1 cellular context compared by ENCODE assay signal in genomic region chr2:27263287-27264252, GRCh38.
TF ChIP-seq lines count a peak whose summit lies in the region.

No MANE protein-coding gene starts in this region.

TF ChIP-seq in K562, 482 proteins besides CTCF, POLR2A, EP300 and RAD21:
- 0 out of 2 replicates have a peak, but pooled peaks have one; percentile 13 for TF ChIP-seq SP1 (CRISPR knock-in tag; IDR thresholded peaks at IDR 0.05)
- no peak for TF ChIP-seq RBM25 (IDR thresholded peaks at IDR 0.05; ENCODE audit: low read depth, low read length, severe bottlenecking)
- TF ChIP-seq STAG1 (CRISPR knock-in tag; IDR thresholded peaks at IDR 0.05; ENCODE audit: borderline replicate concordance), result 0 out of 2 replicates have a peak, but pooled peaks have one; percentile 8
- TF ChIP-seq REST (CRISPR knock-in tag; IDR thresholded peaks at IDR 0.05; ENCODE audit: low read depth), result no peak
- TF ChIP-seq SMC3 (conservative IDR thresholded peaks at IDR 0.05; ENCODE audit: insufficient read depth, low read depth, low read length), result no peak
- TF ChIP-seq TFAP4 (CRISPR knock-in tag; IDR thresholded peaks at IDR 0.05; ENCODE audit: borderline replicate concordance), result peak; percentile 25; the same call in 1 of the 2 replicates
- TF ChIP-seq TCF7 (IDR thresholded peaks at IDR 0.05; ENCODE audit: borderline replicate concordance), result no peak
TF ChIP-seq in K562: peak in this region for 3.
